1 cellular context compared by ENCODE assay signal in the genomic region with DNA sequence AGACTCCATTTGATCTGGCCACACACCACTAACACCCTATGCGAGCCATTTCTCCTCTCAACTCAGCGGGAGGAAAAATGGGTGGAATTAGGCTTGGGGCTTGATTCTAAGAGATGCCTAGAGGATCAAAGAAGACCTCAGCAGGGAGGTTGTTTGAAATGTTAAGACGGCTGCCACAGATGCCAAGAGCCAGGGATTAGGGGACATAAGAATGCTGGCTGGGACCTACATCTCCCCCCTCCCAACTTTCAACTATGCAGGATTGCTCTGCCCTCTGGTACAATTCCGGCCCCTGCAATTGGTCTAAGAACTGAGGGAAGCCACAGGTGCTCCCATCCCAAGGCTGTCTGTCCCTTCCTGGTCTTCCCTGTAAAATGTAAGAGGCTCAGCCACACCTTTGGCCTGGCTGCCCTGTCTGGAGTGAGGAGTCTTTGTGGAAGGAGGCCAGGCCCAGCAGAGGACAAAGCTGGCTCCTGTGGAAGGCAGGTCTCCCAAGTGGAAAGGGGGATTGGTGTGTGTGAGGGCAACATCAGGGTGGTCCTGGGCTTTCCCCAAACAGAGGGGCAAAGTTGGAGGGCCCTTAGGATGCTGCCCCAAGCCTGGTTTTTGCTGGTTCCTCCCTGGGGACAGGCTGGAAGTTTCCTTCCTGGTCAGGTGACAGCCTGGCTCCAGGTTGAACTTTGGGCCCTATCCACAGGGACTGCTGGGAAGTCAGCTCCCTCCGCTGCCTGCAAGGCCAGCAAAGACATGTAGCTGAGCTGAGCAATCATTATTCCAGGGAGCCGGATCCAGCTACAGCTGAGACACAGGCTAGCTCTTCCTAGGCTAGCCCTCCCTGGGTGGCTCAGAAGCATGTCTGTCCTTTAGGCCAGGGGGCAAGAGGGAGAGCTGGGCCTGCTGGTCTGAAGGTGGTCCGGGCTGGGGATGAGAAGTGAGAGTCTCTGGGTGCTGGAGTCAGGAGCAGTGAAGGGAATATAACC.
A peak's percentile ranks its signal among the peaks of the same experiment; 100 is the strongest.
TF ChIP-seq lines count a peak whose summit lies in the region.

No MANE protein-coding gene starts in this region.

TF ChIP-seq in HepG2, 621 proteins besides CTCF, POLR2A, EP300 and RAD21 (continued from another document and continues in another):
- no peak for TF ChIP-seq DPF2 (CRISPR knock-in tag; IDR thresholded peaks at IDR 0.05; ENCODE audit: borderline replicate concordance, low read depth)
- peak; percentile 68; the same call in 1 of the 2 replicates for TF ChIP-seq SMAD3 (CRISPR knock-in tag; IDR thresholded peaks at IDR 0.05)
- peak; percentile 46; the same call in 1 of the 2 replicates for TF ChIP-seq ZNF607 (CRISPR knock-in tag; IDR thresholded peaks at IDR 0.05; ENCODE audit: borderline replicate concordance)
- peak; percentile 64; the same call in 1 of the 2 replicates for TF ChIP-seq KDM5B (CRISPR knock-in tag; IDR thresholded peaks at IDR 0.05; ENCODE audit: borderline replicate concordance)
- TF ChIP-seq, protein P1, sequence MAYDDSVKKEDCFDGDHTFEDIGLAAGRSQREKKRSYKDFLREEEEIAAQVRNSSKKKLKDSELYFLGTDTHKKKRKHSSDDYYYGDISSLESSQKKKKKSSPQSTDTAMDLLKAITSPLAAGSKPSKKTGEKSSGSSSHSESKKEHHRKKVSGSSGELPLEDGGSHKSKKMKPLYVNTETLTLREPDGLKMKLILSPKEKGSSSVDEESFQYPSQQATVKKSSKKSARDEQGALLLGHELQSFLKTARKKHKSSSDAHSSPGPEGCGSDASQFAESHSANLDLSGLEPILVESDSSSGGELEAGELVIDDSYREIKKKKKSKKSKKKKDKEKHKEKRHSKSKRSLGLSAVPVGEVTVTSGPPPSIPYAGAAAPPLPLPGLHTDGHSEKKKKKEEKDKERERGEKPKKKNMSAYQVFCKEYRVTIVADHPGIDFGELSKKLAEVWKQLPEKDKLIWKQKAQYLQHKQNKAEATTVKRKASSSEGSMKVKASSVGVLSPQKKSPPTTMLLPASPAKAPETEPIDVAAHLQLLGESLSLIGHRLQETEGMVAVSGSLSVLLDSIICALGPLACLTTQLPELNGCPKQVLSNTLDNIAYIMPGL (CRISPR knock-in tag; IDR thresholded peaks at IDR 0.05; ENCODE audit: borderline replicate concordance in 1 of 2, low read depth in 1 of 2): peak; percentile 61 to 90; a peak in 2 of 4 replicates
- no peak for TF ChIP-seq ZNF530 (CRISPR knock-in tag; IDR thresholded peaks at IDR 0.05; ENCODE audit: low read depth)
- TF ChIP-seq, protein P2, sequence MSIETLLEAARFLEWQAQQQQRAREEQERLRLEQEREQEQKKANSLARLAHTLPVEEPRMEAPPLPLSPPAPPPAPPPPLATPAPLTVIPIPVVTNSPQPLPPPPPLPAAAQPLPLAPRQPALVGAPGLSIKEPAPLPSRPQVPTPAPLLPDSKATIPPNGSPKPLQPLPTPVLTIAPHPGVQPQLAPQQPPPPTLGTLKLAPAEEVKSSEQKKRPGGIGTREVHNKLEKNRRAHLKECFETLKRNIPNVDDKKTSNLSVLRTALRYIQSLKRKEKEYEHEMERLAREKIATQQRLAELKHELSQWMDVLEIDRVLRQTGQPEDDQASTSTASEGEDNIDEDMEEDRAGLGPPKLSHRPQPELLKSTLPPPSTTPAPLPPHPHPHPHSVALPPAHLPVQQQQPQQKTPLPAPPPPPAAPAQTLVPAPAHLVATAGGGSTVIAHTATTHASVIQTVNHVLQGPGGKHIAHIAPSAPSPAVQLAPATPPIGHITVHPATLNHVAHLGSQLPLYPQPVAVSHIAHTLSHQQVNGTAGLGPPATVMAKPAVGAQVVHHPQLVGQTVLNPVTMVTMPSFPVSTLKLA (IDR thresholded peaks at IDR 0.05): no peak
- TF ChIP-seq, protein P3, sequence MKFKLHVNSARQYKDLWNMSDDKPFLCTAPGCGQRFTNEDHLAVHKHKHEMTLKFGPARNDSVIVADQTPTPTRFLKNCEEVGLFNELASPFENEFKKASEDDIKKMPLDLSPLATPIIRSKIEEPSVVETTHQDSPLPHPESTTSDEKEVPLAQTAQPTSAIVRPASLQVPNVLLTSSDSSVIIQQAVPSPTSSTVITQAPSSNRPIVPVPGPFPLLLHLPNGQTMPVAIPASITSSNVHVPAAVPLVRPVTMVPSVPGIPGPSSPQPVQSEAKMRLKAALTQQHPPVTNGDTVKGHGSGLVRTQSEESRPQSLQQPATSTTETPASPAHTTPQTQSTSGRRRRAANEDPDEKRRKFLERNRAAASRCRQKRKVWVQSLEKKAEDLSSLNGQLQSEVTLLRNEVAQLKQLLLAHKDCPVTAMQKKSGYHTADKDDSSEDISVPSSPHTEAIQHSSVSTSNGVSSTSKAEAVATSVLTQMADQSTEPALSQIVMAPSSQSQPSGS (CRISPR knock-in tag; IDR thresholded peaks at IDR 0.05): peak; percentile 69
- peak; percentile 57 for TF ChIP-seq RBFOX2 (IDR thresholded peaks at IDR 0.05; ENCODE audit: low read depth, low read length)
- TF ChIP-seq, protein P4, sequence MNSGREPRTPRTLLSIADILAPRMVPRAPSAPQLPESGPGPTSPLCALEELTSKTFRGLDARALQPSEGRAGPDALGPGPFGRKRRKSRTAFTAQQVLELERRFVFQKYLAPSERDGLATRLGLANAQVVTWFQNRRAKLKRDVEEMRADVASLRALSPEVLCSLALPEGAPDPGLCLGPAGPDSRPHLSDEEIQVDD (CRISPR knock-in tag; IDR thresholded peaks at IDR 0.05; ENCODE audit: borderline replicate concordance): no peak; the same call in 1 of the 2 replicates
- no peak for TF ChIP-seq ZSCAN12 (CRISPR knock-in tag; IDR thresholded peaks at IDR 0.05)
- TF ChIP-seq KLF15 (CRISPR knock-in tag; IDR thresholded peaks at IDR 0.05; ENCODE audit: borderline replicate concordance): no peak
- no peak for TF ChIP-seq ZNF724P (CRISPR knock-in tag; IDR thresholded peaks at IDR 0.05; ENCODE audit: borderline replicate concordance)
- peak; percentile 69 for TF ChIP-seq ZMYM4 (CRISPR knock-in tag; IDR thresholded peaks at IDR 0.05)
- TF ChIP-seq, protein P5, sequence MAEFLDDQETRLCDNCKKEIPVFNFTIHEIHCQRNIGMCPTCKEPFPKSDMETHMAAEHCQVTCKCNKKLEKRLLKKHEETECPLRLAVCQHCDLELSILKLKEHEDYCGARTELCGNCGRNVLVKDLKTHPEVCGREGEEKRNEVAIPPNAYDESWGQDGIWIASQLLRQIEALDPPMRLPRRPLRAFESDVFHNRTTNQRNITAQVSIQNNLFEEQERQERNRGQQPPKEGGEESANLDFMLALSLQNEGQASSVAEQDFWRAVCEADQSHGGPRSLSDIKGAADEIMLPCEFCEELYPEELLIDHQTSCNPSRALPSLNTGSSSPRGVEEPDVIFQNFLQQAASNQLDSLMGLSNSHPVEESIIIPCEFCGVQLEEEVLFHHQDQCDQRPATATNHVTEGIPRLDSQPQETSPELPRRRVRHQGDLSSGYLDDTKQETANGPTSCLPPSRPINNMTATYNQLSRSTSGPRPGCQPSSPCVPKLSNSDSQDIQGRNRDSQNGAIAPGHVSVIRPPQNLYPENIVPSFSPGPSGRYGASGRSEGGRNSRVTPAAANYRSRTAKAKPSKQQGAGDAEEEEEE (CRISPR knock-in tag; IDR thresholded peaks at IDR 0.05; ENCODE audit: borderline replicate concordance): no peak
- no peak for TF ChIP-seq ZNF850 (CRISPR knock-in tag; conservative IDR thresholded peaks at IDR 0.05)
- no peak for TF ChIP-seq ZBTB21 (CRISPR knock-in tag; IDR thresholded peaks at IDR 0.05)
- TF ChIP-seq, protein P6, sequence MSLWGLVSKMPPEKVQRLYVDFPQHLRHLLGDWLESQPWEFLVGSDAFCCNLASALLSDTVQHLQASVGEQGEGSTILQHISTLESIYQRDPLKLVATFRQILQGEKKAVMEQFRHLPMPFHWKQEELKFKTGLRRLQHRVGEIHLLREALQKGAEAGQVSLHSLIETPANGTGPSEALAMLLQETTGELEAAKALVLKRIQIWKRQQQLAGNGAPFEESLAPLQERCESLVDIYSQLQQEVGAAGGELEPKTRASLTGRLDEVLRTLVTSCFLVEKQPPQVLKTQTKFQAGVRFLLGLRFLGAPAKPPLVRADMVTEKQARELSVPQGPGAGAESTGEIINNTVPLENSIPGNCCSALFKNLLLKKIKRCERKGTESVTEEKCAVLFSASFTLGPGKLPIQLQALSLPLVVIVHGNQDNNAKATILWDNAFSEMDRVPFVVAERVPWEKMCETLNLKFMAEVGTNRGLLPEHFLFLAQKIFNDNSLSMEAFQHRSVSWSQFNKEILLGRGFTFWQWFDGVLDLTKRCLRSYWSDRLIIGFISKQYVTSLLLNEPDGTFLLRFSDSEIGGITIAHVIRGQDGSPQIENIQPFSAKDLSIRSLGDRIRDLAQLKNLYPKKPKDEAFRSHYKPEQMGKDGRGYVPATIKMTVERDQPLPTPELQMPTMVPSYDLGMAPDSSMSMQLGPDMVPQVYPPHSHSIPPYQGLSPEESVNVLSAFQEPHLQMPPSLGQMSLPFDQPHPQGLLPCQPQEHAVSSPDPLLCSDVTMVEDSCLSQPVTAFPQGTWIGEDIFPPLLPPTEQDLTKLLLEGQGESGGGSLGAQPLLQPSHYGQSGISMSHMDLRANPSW (CRISPR knock-in tag; IDR thresholded peaks at IDR 0.05; ENCODE audit: borderline replicate concordance): no peak
- TF ChIP-seq, protein P7, sequence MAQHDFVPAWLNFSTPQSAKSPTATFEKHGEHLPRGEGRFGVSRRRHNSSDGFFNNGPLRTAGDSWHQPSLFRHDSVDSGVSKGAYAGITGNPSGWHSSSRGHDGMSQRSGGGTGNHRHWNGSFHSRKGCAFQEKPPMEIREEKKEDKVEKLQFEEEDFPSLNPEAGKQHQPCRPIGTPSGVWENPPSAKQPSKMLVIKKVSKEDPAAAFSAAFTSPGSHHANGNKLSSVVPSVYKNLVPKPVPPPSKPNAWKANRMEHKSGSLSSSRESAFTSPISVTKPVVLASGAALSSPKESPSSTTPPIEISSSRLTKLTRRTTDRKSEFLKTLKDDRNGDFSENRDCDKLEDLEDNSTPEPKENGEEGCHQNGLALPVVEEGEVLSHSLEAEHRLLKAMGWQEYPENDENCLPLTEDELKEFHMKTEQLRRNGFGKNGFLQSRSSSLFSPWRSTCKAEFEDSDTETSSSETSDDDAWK (CRISPR knock-in tag; IDR thresholded peaks at IDR 0.05): no peak
- TF ChIP-seq, protein P8, sequence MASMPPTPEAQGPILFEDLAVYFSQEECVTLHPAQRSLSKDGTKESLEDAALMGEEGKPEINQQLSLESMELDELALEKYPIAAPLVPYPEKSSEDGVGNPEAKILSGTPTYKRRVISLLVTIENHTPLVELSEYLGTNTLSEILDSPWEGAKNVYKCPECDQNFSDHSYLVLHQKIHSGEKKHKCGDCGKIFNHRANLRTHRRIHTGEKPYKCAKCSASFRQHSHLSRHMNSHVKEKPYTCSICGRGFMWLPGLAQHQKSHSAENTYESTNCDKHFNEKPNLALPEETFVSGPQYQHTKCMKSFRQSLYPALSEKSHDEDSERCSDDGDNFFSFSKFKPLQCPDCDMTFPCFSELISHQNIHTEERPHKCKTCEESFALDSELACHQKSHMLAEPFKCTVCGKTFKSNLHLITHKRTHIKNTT (CRISPR knock-in tag; IDR thresholded peaks at IDR 0.05): no peak
- TF ChIP-seq, protein P9, sequence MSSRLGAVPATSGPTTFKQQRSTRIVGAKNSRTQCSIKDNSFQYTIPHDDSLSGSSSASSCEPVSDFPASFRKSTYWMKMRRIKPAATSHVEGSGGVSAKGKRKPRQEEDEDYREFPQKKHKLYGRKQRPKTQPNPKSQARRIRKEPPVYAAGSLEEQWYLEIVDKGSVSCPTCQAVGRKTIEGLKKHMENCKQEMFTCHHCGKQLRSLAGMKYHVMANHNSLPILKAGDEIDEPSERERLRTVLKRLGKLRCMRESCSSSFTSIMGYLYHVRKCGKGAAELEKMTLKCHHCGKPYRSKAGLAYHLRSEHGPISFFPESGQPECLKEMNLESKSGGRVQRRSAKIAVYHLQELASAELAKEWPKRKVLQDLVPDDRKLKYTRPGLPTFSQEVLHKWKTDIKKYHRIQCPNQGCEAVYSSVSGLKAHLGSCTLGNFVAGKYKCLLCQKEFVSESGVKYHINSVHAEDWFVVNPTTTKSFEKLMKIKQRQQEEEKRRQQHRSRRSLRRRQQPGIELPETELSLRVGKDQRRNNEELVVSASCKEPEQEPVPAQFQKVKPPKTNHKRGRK (CRISPR knock-in tag; IDR thresholded peaks at IDR 0.05): no peak
- TF ChIP-seq, protein P10, sequence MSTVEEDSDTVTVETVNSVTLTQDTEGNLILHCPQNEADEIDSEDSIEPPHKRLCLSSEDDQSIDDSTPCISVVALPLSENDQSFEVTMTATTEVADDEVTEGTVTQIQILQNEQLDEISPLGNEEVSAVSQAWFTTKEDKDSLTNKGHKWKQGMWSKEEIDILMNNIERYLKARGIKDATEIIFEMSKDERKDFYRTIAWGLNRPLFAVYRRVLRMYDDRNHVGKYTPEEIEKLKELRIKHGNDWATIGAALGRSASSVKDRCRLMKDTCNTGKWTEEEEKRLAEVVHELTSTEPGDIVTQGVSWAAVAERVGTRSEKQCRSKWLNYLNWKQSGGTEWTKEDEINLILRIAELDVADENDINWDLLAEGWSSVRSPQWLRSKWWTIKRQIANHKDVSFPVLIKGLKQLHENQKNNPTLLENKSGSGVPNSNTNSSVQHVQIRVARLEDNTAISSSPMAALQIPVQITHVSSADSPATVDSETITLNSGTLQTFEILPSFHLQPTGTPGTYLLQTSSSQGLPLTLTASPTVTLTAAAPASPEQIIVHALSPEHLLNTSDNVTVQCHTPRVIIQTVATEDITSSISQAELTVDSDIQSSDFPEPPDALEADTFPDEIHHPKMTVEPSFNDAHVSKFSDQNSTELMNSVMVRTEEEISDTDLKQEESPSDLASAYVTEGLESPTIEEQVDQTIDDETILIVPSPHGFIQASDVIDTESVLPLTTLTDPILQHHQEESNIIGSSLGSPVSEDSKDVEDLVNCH (CRISPR knock-in tag; IDR thresholded peaks at IDR 0.05): 0 out of 2 replicates have a peak, but pooled peaks have one; percentile 39
- TF ChIP-seq, protein P11, sequence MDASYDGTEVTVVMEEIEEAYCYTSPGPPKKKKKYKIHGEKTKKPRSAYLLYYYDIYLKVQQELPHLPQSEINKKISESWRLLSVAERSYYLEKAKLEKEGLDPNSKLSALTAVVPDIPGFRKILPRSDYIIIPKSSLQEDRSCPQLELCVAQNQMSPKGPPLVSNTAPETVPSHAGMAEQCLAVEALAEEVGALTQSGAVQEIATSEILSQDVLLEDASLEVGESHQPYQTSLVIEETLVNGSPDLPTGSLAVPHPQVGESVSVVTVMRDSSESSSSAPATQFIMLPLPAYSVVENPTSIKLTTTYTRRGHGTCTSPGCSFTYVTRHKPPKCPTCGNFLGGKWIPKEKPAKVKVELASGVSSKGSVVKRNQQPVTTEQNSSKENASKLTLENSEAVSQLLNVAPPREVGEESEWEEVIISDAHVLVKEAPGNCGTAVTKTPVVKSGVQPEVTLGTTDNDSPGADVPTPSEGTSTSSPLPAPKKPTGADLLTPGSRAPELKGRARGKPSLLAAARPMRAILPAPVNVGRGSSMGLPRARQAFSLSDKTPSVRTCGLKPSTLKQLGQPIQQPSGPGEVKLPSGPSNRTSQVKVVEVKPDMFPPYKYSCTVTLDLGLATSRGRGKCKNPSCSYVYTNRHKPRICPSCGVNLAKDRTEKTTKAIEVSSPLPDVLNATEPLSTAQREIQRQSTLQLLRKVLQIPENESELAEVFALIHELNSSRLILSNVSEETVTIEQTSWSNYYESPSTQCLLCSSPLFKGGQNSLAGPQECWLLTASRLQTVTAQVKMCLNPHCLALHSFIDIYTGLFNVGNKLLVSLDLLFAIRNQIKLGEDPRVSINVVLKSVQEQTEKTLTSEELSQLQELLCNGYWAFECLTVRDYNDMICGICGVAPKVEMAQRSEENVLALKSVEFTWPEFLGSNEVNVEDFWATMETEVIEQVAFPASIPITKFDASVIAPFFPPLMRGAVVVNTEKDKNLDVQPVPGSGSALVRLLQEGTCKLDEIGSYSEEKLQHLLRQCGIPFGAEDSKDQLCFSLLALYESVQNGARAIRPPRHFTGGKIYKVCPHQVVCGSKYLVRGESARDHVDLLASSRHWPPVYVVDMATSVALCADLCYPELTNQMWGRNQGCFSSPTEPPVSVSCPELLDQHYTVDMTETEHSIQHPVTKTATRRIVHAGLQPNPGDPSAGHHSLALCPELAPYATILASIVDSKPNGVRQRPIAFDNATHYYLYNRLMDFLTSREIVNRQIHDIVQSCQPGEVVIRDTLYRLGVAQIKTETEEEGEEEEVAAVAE (CRISPR knock-in tag; IDR thresholded peaks at IDR 0.05; ENCODE audit: borderline replicate concordance): 0 out of 2 replicates have a peak, but pooled peaks have one; percentile 15
- no peak for TF ChIP-seq ZNF136 (CRISPR knock-in tag; IDR thresholded peaks at IDR 0.05; ENCODE audit: low read depth)
